29 cellular contexts compared by ENCODE assay signal in genomic region chr20:42113236-42113635, GRCh38.
"Had no signal": no experiment of that assay in that cellular context is flagged by ENCODE, and none has a peak within 500 bp of the region (broad histone marks: within the 10 kb centered on the region; RNA-seq: fewer than 3 reads in every experiment).

No MANE protein-coding gene starts in this region.

- H3K27me3 Mint-ChIP-seq: progenitor cell of endocrine pancreas had no signal

- H3K27ac ChIP-seq: left lung, lower lobe of right lung, neural progenitor cell, ovary, right atrium auricular region, right lobe of liver, stomach, testis, thyroid gland, transverse colon, upper lobe of right lung had no signal

- H3K27me3 ChIP-seq: left lung, neural progenitor cell, ovary, right atrium auricular region, right lobe of liver, stomach, testis, thyroid gland, transverse colon, upper lobe of right lung had no signal

- H3K9ac ChIP-seq: neural progenitor cell had no signal

- H3K36me3 Mint-ChIP-seq: immature natural killer cell; mesothelial cell of epicardium; naive B cell; natural killer cell; neural progenitor cell; stimulated activated naive B cell treated with anti-CD40 and anti-IgM and Interleukin-4, amounts not matched to agents 10 μg/mL and 1 μg/mL and 100 μg/mL, for 72 hours had no signal

- ATAC-seq: left colon; left lung; lower lobe of right lung; natural killer cell; right lobe of liver; stimulated activated naive B cell treated with anti-CD40 and anti-IgM and Interleukin-4, amounts not matched to agents 10 μg/mL and 1 μg/mL and 100 μg/mL, for 72 hours; stimulated activated naive CD8-positive, alpha-beta T cell treated with anti-CD3 and anti-CD28 coated beads, Interleukin-15, Interleukin-2, amounts not matched to agents 100 U/mL and 50 U/mL, for 24 hours; upper lobe of right lung had no signal

- H3K27ac Mint-ChIP-seq: immature natural killer cell; mesothelial cell of epicardium; naive B cell; natural killer cell; nephron progenitor cell; neural progenitor cell; progenitor cell of endocrine pancreas; stimulated activated naive B cell treated with anti-CD40 and anti-IgM and Interleukin-4, amounts not matched to agents 10 μg/mL and 1 μg/mL and 100 μg/mL, for 72 hours had no signal

- H3K4me2 ChIP-seq: neural progenitor cell, smooth muscle cell had no signal

- H3K4me3 Mint-ChIP-seq: immature natural killer cell; mesothelial cell of epicardium; naive B cell; nephron progenitor cell; neural progenitor cell; stimulated activated naive B cell treated with anti-CD40 and anti-IgM and Interleukin-4, amounts not matched to agents 10 μg/mL and 1 μg/mL and 100 μg/mL, for 72 hours had no signal

- H3K4me1 Mint-ChIP-seq: immature natural killer cell; mesothelial cell of epicardium; naive B cell; natural killer cell; nephron progenitor cell; stimulated activated naive B cell treated with anti-CD40 and anti-IgM and Interleukin-4, amounts not matched to agents 10 μg/mL and 1 μg/mL and 100 μg/mL, for 72 hours had no signal

- H3K36me3 ChIP-seq: left lung, lower lobe of right lung, neural progenitor cell, ovary, right atrium auricular region, right lobe of liver, stomach, thyroid gland, transverse colon, upper lobe of right lung had no signal

- H3K4me1 ChIP-seq: left lung, lower lobe of right lung, neural progenitor cell, right atrium auricular region, right lobe of liver, stomach, testis, thyroid gland, transverse colon, upper lobe of right lung had no signal

- H3K4me3 ChIP-seq: left lung, lower lobe of right lung, neural progenitor cell, ovary, right atrium auricular region, right lobe of liver, smooth muscle cell, stomach, testis, thyroid gland, transverse colon, upper lobe of right lung had no signal

- H3K9me3 Mint-ChIP-seq: mesothelial cell of epicardium, nephron progenitor cell, neural progenitor cell had no signal

- H3K9me3 ChIP-seq: left lung, lower lobe of right lung, ovary, right atrium auricular region, right lobe of liver, stomach, testis, thyroid gland, transverse colon, upper lobe of right lung had no signal

- DNase-seq: hippocampal formation; immature natural killer cell; kidney; left colon; left lung; lower lobe of right lung; mammary epithelial cell; mesenchymal stem cell; naive B cell; natural killer cell; nephron progenitor cell; ovary; right lobe of liver; stimulated activated CD4-positive, alpha-beta T cell treated with anti-CD3 and anti-CD28 coated beads, Interleukin-12 subunit alpha, Interleukin-12 subunit beta, amount 100 ng/mL, for 4 hours; stimulated activated CD4-positive, alpha-beta T cell treated with anti-CD3 and anti-CD28 coated beads, Interleukin-15, amount 100 ng/mL, for 24 hours; stimulated activated CD4-positive, alpha-beta T cell treated with anti-CD3 and anti-CD28 coated beads, Interleukin-2, amount 100 ng/mL, for 24 hours; stimulated activated CD4-positive, alpha-beta T cell treated with anti-CD3 and anti-CD28 coated beads, Interleukin-4, amount 100 ng/mL, for 1 hour; stimulated activated naive B cell treated with anti-CD40 and anti-IgM and Interleukin-4, amounts not matched to agents 10 μg/mL and 1 μg/mL and 100 μg/mL, for 72 hours; stimulated activated naive CD8-positive, alpha-beta T cell treated with anti-CD3 and anti-CD28 coated beads, Interleukin-15, Interleukin-2, amounts not matched to agents 100 U/mL and 50 U/mL, for 24 hours; stomach; testis; thyroid gland; transverse colon; upper lobe of right lung had no signal
